In genomic region chr4:183124865-183125264, GRCh38 we compare ENCODE assay signal across 2 cellular contexts.
TF ChIP-seq lines count a peak whose summit lies in the region.

No MANE protein-coding gene starts in this region.

TF ChIP-seq in WTC11, 78 proteins besides CTCF, POLR2A, EP300 and RAD21 (continued from another document):
- TF ChIP-seq, protein P1, sequence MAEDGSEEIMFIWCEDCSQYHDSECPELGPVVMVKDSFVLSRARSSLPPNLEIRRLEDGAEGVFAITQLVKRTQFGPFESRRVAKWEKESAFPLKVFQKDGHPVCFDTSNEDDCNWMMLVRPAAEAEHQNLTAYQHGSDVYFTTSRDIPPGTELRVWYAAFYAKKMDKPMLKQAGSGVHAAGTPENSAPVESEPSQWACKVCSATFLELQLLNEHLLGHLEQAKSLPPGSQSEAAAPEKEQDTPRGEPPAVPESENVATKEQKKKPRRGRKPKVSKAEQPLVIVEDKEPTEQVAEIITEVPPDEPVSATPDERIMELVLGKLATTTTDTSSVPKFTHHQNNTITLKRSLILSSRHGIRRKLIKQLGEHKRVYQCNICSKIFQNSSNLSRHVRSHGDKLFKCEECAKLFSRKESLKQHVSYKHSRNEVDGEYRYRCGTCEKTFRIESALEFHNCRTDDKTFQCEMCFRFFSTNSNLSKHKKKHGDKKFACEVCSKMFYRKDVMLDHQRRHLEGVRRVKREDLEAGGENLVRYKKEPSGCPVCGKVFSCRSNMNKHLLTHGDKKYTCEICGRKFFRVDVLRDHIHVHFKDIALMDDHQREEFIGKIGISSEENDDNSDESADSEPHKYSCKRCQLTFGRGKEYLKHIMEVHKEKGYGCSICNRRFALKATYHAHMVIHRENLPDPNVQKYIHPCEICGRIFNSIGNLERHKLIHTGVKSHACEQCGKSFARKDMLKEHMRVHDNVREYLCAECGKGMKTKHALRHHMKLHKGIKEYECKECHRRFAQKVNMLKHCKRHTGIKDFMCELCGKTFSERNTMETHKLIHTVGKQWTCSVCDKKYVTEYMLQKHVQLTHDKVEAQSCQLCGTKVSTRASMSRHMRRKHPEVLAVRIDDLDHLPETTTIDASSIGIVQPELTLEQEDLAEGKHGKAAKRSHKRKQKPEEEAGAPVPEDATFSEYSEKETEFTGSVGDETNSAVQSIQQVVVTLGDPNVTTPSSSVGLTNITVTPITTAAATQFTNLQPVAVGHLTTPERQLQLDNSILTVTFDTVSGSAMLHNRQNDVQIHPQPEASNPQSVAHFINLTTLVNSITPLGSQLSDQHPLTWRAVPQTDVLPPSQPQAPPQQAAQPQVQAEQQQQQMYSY (CRISPR knock-in tag; IDR thresholded peaks at IDR 0.05): peak; percentile 59; the same call in 1 of the 2 replicates

TF ChIP-seq in H1, 55 proteins besides CTCF, POLR2A, EP300 and RAD21 (continued from another document):
- no peak for TF ChIP-seq USF2 (IDR thresholded peaks at IDR 0.05; ENCODE audit: low read length)
- no peak for TF ChIP-seq KDM1A (IDR thresholded peaks at IDR 0.05; ENCODE audit: borderline replicate concordance, low read length)
- TF ChIP-seq, protein P2, sequence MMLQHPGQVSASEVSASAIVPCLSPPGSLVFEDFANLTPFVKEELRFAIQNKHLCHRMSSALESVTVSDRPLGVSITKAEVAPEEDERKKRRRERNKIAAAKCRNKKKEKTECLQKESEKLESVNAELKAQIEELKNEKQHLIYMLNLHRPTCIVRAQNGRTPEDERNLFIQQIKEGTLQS (IDR thresholded peaks at IDR 0.05; ENCODE audit: insufficient read depth, low read depth, low read length): no peak
